In genomic region chr1:159595006-159595405, GRCh38 we compare ENCODE assay signal across 26 cellular contexts. TPM values are rescaled to one million over a fixed set of nuclear protein-coding genes. Genes with fewer than 3 reads are reported as not detected.
"Had no signal": no experiment of that assay in that cellular context is flagged by ENCODE, and none has a peak within 500 bp of the region (broad histone marks: within the 10 kb centered on the region; RNA-seq: fewer than 3 reads in every experiment).

No MANE protein-coding gene starts in this region.

- H3K9me3 ChIP-seq: lower lobe of right lung, thyroid gland had no signal

- H3K4me1 ChIP-seq: lower lobe of right lung, thyroid gland had no signal

- H3K36me3 ChIP-seq: lower lobe of right lung, thyroid gland had no signal

- H3K27ac Mint-ChIP-seq: activated CD8-positive, alpha-beta T cell treated with anti-CD3 and anti-CD28 coated beads, Interleukin-2, amount 10 ng/mL, durations not matched to agents 7 days and 5 days; activated T-cell treated with anti-CD3 and anti-CD28 coated beads, Interleukin-2, amount 50 U/mL, for 24 hours; activated T-helper 2 cell treated with anti-CD3 and anti-CD28 coated beads, Interferon-gamma antibody, Interleukin-2, Interleukin-4, amounts not matched to agents 10 μg/mL and 5 μg/mL and 100 μg/mL, durations not matched to agents 14 hours and 24 hours and 36 hours; brain; mesothelial cell of epicardium; nephron had no signal

- H3K4me3 ChIP-seq: lower lobe of right lung, thyroid gland had no signal

- DNase-seq: activated CD4-positive, alpha-beta T cell treated with anti-CD3 and anti-CD28 coated beads for 48 hours; activated CD4-positive, CD25-positive, alpha-beta regulatory T cell; activated CD8-positive, alpha-beta T cell treated with anti-CD3 and anti-CD28 coated beads, Interleukin-2, amount 10 ng/mL, durations not matched to agents 7 days and 5 days; activated naive CD4-positive, alpha-beta T cell treated with Interleukin-2 at 50 U/mL for 16 hours; activated T-cell treated with anti-CD3 and anti-CD28 coated beads, Interleukin-2, amount 50 U/mL, for 24 hours; effector memory CD4-positive, alpha-beta T cell; foreskin fibroblast; hypothalamus; islet precursor cell; left colon; lower lobe of right lung; posterior cingulate gyrus; retina; stimulated activated CD4-positive, alpha-beta T cell treated with anti-CD3 and anti-CD28 coated beads, Interleukin-12 subunit alpha, Interleukin-12 subunit beta, amount 100 ng/mL, for 4 hours; stimulated activated CD4-positive, alpha-beta T cell treated with anti-CD3 and anti-CD28 coated beads, Interleukin-1b, Interleukin-23, amount 100 ng/mL, for 48 hours; stimulated activated naive CD4-positive, alpha-beta T cell treated with Interleukin-2 at 50 U/mL for 16 hours; thyroid gland had no signal

- H3K27me3 ChIP-seq: thyroid gland had no signal

- H3K27ac ChIP-seq: epithelial cell of prostate, lower lobe of right lung, thyroid gland had no signal

- H3K4me1 Mint-ChIP-seq: brain; central memory CD8-positive, alpha-beta T cell; mesothelial cell of epicardium; nephron had no signal

- H3K9me3 Mint-ChIP-seq: activated T-cell treated with anti-CD3 and anti-CD28 coated beads, Interleukin-2, amount 50 U/mL, for 24 hours; activated T-helper 2 cell treated with anti-CD3 and anti-CD28 coated beads, Interferon-gamma antibody, Interleukin-2, Interleukin-4, amounts not matched to agents 10 μg/mL and 5 μg/mL and 100 μg/mL, durations not matched to agents 14 hours and 24 hours and 36 hours; brain; central memory CD8-positive, alpha-beta T cell; nephron had no signal

- H3K36me3 Mint-ChIP-seq: brain had no signal

- H3K4me3 Mint-ChIP-seq: activated CD8-positive, alpha-beta T cell treated with anti-CD3 and anti-CD28 coated beads, Interleukin-2, amount 10 ng/mL, durations not matched to agents 7 days and 5 days; activated T-cell treated with anti-CD3 and anti-CD28 coated beads, Interleukin-2, amount 50 U/mL, for 24 hours; brain; central memory CD8-positive, alpha-beta T cell; mesothelial cell of epicardium; nephron had no signal

RNA-seq across cellular contexts. Expression of gene APCS, which starts 7.4 kb away (rescaled TPM):
- total RNA-seq: activated CD8-positive, alpha-beta T cell treated with anti-CD3 and anti-CD28 coated beads, Interleukin-2, amount 10 ng/mL, durations not matched to agents 7 days and 5 days; activated T-helper 2 cell treated with anti-CD3 and anti-CD28 coated beads, Interferon-gamma antibody, Interleukin-2, Interleukin-4, amounts not matched to agents 10 μg/mL and 5 μg/mL and 100 μg/mL, durations not matched to agents 14 hours and 24 hours and 36 hours; left colon; lower lobe of right lung; mesothelial cell of epicardium; subcutaneous adipose tissue; T-helper 2 cell treated with Interferon-gamma antibody and Interleukin-4, amounts not matched to agents 100 ng/mL and 5 ng/mL, for 36 hours; thyroid gland; urinary bladder had no signal

RNA-seq across cellular contexts. Expression of gene OR10J5, which starts 59.2 kb away (rescaled TPM):
- total RNA-seq: activated CD8-positive, alpha-beta T cell treated with anti-CD3 and anti-CD28 coated beads, Interleukin-2, amount 10 ng/mL, durations not matched to agents 7 days and 5 days; activated T-helper 2 cell treated with anti-CD3 and anti-CD28 coated beads, Interferon-gamma antibody, Interleukin-2, Interleukin-4, amounts not matched to agents 10 μg/mL and 5 μg/mL and 100 μg/mL, durations not matched to agents 14 hours and 24 hours and 36 hours; left colon; lower lobe of right lung; mesothelial cell of epicardium; subcutaneous adipose tissue; T-helper 2 cell treated with Interferon-gamma antibody and Interleukin-4, amounts not matched to agents 100 ng/mL and 5 ng/mL, for 36 hours; thyroid gland; urinary bladder had no signal
